In genomic region chr11:66586136-66586535, GRCh38 we compare ENCODE assay signal across 11 cellular contexts. TPM values are rescaled to one million over a fixed set of nuclear protein-coding genes. Genes with fewer than 3 reads are reported as not detected.
"Had no signal": no experiment of that assay in that cellular context is flagged by ENCODE, and none has a peak within 500 bp of the region (broad histone marks: within the 10 kb centered on the region; RNA-seq: fewer than 3 reads in every experiment).

No MANE protein-coding gene starts in this region.

- H3K4me3 ChIP-seq: GM23338, HAP-1, K562 had no signal

- H3K4me1 Mint-ChIP-seq: GM23338 had no signal

- H2AFZ ChIP-seq: GM23338 had no signal

- DNase-seq: H7, HFFc6, IMR-90, KG1 had no signal

- H3K4me3 Mint-ChIP-seq: GM23338, HFFc6 had no signal

- H3K4me1 ChIP-seq: HAP-1 had no signal

- ATAC-seq: GM23338, HCT116, K562 had no signal

- H3K27ac Mint-ChIP-seq: GM23338, HFFc6 had no signal

- H3K4me2 ChIP-seq: GM23338 had no signal

- FAIRE-seq: HTR-8/SVneo, K562 had no signal

- H3K36me3 ChIP-seq: HAP-1 had no signal

RNA-seq across cellular contexts. Expression of gene CTSF, which starts 17.7 kb away (rescaled TPM):
- total RNA-seq: HT-29 had no signal

RNA-seq across cellular contexts. Expression of gene ACTN3, which starts 39.4 kb away (rescaled TPM):
- total RNA-seq: H4, HT-29, K562 had no signal
- polyA plus RNA-seq: K562 had no signal
